2 cellular contexts compared by ENCODE assay signal in the genomic region with DNA sequence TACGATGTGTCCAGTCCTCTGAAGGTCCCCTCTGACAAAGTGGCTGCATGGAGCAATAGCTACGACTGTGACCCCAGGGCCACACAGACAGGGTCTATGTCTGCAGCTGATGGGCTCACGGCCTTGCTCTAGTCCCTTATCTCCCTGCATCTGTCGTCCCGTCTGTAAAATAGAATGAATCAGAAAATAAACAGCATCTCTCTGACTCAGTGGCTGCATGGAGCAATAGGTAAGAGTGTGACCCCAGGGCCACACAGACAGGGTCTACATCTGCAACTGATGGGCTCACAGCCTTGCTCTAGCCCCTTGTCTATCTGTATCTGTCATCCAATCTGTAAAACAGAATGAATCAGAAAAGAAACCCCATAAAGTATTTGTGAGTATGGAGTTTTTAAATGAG.
TF ChIP-seq lines count a peak whose summit lies in the region.

No MANE protein-coding gene starts in this region.

TF ChIP-seq in SK-N-SH, 30 proteins besides CTCF, POLR2A, EP300 and RAD21 (continued from another document):
- TF ChIP-seq, protein P1, sequence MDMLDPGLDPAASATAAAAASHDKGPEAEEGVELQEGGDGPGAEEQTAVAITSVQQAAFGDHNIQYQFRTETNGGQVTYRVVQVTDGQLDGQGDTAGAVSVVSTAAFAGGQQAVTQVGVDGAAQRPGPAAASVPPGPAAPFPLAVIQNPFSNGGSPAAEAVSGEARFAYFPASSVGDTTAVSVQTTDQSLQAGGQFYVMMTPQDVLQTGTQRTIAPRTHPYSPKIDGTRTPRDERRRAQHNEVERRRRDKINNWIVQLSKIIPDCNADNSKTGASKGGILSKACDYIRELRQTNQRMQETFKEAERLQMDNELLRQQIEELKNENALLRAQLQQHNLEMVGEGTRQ (IDR thresholded peaks at IDR 0.05; ENCODE audit: borderline replicate concordance, low read depth, low read length) = no peak
- TF ChIP-seq FOSL2 (IDR thresholded peaks at IDR 0.05; ENCODE audit: borderline replicate concordance, low read depth) (peak; percentile 19; the same call in 1 of the 2 replicates), TCF12 (IDR thresholded peaks at IDR 0.05) (peak; percentile 50; the same call in 1 of the 2 replicates), GATA2 (CRISPR knock-in tag; IDR thresholded peaks at IDR 0.05) (no peak)

TF ChIP-seq in SK-N-SH treated with all-trans-retinoic acid at 6 μM for 48 hours, 23 proteins besides CTCF, POLR2A, EP300 and RAD21 (continued from another document):
- TF ChIP-seq, protein P2, sequence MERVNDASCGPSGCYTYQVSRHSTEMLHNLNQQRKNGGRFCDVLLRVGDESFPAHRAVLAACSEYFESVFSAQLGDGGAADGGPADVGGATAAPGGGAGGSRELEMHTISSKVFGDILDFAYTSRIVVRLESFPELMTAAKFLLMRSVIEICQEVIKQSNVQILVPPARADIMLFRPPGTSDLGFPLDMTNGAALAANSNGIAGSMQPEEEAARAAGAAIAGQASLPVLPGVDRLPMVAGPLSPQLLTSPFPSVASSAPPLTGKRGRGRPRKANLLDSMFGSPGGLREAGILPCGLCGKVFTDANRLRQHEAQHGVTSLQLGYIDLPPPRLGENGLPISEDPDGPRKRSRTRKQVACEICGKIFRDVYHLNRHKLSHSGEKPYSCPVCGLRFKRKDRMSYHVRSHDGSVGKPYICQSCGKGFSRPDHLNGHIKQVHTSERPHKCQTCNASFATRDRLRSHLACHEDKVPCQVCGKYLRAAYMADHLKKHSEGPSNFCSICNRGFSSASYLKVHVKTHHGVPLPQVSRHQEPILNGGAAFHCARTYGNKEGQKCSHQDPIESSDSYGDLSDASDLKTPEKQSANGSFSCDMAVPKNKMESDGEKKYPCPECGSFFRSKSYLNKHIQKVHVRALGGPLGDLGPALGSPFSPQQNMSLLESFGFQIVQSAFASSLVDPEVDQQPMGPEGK (CRISPR knock-in tag; IDR thresholded peaks at IDR 0.05; ENCODE audit: borderline replicate concordance) = no peak
- TF ChIP-seq, protein P3, sequence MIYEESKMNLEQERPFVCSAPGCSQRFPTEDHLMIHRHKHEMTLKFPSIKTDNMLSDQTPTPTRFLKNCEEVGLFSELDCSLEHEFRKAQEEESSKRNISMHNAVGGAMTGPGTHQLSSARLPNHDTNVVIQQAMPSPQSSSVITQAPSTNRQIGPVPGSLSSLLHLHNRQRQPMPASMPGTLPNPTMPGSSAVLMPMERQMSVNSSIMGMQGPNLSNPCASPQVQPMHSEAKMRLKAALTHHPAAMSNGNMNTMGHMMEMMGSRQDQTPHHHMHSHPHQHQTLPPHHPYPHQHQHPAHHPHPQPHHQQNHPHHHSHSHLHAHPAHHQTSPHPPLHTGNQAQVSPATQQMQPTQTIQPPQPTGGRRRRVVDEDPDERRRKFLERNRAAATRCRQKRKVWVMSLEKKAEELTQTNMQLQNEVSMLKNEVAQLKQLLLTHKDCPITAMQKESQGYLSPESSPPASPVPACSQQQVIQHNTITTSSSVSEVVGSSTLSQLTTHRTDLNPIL (CRISPR knock-in tag; IDR thresholded peaks at IDR 0.05; ENCODE audit: low read depth) = no peak
- TF ChIP-seq, protein P4, sequence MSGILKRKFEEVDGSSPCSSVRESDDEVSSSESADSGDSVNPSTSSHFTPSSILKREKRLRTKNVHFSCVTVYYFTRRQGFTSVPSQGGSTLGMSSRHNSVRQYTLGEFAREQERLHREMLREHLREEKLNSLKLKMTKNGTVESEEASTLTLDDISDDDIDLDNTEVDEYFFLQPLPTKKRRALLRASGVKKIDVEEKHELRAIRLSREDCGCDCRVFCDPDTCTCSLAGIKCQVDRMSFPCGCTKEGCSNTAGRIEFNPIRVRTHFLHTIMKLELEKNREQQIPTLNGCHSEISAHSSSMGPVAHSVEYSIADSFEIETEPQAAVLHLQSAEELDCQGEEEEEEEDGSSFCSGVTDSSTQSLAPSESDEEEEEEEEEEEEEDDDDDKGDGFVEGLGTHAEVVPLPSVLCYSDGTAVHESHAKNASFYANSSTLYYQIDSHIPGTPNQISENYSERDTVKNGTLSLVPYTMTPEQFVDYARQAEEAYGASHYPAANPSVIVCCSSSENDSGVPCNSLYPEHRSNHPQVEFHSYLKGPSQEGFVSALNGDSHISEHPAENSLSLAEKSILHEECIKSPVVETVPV (CRISPR knock-in tag; IDR thresholded peaks at IDR 0.05) = no peak
- TF ChIP-seq TCF4 (CRISPR knock-in tag; IDR thresholded peaks at IDR 0.05; ENCODE audit: borderline replicate concordance) (no peak), ZC3H10 (CRISPR knock-in tag; IDR thresholded peaks at IDR 0.05) (no peak), ESRRG (CRISPR knock-in tag; IDR thresholded peaks at IDR 0.05) (no peak), OSR1 (CRISPR knock-in tag; IDR thresholded peaks at IDR 0.05) (no peak), RARB (CRISPR knock-in tag; IDR thresholded peaks at IDR 0.05) (no peak), TOX (CRISPR knock-in tag; IDR thresholded peaks at IDR 0.05; ENCODE audit: borderline replicate concordance) (no peak), ZNF8 (CRISPR knock-in tag; IDR thresholded peaks at IDR 0.05) (no peak), ZNF70 (CRISPR knock-in tag; IDR thresholded peaks at IDR 0.05) (no peak), CSDC2 (CRISPR knock-in tag; IDR thresholded peaks at IDR 0.05) (no peak), SNAI2 (CRISPR knock-in tag; IDR thresholded peaks at IDR 0.05) (no peak)
- TF ChIP-seq, protein P5, sequence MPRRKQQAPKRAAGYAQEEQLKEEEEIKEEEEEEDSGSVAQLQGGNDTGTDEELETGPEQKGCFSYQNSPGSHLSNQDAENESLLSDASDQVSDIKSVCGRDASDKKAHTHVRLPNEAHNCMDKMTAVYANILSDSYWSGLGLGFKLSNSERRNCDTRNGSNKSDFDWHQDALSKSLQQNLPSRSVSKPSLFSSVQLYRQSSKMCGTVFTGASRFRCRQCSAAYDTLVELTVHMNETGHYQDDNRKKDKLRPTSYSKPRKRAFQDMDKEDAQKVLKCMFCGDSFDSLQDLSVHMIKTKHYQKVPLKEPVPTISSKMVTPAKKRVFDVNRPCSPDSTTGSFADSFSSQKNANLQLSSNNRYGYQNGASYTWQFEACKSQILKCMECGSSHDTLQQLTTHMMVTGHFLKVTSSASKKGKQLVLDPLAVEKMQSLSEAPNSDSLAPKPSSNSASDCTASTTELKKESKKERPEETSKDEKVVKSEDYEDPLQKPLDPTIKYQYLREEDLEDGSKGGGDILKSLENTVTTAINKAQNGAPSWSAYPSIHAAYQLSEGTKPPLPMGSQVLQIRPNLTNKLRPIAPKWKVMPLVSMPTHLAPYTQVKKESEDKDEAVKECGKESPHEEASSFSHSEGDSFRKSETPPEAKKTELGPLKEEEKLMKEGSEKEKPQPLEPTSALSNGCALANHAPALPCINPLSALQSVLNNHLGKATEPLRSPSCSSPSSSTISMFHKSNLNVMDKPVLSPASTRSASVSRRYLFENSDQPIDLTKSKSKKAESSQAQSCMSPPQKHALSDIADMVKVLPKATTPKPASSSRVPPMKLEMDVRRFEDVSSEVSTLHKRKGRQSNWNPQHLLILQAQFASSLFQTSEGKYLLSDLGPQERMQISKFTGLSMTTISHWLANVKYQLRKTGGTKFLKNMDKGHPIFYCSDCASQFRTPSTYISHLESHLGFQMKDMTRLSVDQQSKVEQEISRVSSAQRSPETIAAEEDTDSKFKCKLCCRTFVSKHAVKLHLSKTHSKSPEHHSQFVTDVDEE (CRISPR knock-in tag; IDR thresholded peaks at IDR 0.05) = no peak
- TF ChIP-seq, protein P6, sequence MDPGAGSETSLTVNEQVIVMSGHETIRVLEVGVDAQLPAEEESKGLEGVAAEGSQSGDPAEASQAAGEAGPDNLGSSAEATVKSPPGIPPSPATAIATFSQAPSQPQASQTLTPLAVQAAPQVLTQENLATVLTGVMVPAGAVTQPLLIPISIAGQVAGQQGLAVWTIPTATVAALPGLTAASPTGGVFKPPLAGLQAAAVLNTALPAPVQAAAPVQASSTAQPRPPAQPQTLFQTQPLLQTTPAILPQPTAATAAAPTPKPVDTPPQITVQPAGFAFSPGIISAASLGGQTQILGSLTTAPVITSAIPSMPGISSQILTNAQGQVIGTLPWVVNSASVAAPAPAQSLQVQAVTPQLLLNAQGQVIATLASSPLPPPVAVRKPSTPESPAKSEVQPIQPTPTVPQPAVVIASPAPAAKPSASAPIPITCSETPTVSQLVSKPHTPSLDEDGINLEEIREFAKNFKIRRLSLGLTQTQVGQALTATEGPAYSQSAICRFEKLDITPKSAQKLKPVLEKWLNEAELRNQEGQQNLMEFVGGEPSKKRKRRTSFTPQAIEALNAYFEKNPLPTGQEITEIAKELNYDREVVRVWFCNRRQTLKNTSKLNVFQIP (CRISPR knock-in tag; IDR thresholded peaks at IDR 0.05; ENCODE audit: borderline replicate concordance, low read depth) = no peak
TF ChIP-seq in SK-N-SH treated with all-trans-retinoic acid at 6 μM for 48 hours: peak in this region for 0.
